Comparison of ENCODE assay signal across 20 cellular contexts in the genomic region with DNA sequence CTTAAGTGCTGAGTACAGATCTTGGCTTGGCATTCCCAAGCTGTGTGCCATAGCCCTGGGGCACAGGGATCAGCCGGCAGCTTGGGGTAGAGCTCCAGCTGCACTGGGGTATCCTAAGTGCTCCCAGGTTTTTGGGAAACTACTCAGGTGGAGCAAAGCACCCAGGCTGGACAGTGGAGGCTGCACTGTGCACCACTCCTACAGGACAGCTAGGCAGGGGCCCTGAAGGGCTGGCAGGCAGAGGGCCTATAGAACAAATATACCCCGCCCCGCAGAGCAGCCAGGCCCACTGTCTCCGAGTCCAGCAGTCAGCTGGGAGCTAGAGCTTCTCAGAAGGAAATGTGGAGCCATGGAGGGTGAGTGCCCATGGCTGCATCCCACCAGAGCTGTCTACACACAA.
DNase-seq lines count a peak whose midpoint lies in the region; ATAC-seq and TF ChIP-seq lines count a peak whose summit lies in the region.
"Had no signal": no experiment of that assay in that cellular context is flagged by ENCODE, and none has a peak within 500 bp of the region (broad histone marks: within the 10 kb centered on the region; RNA-seq: fewer than 3 reads in every experiment).

No MANE protein-coding gene starts in this region.

- H3K27ac ChIP-seq in IMR-90 (ENCODE audit: insufficient read depth, low read length) (no peak overlapping the region), neuronal stem cell (replicated peaks; ENCODE audit: low read length) (no peak overlapping the region), upper lobe of right lung (no peak overlapping the region)
- H3K27ac ChIP-seq: 22Rv1, BLaER1, C4-2B, GM23248 had no signal

- BruUV-seq in IMR-90 (replicated peaks; lab: Mats Ljungman, UMichigan) = no TSS peak

- H3K4me3 Mint-ChIP-seq in chondrocyte (ENCODE audit: unreplicated experiment) = no peak overlapping the region
- H3K4me3 Mint-ChIP-seq in WTC11 = no peak overlapping the region
- H3K4me3 Mint-ChIP-seq: B cell; CD4-positive, CD25-positive, alpha-beta regulatory T cell; CD8-positive, alpha-beta T cell; H9 had no signal

- no peak overlapping the region for H4K8ac ChIP-seq in IMR-90 (ENCODE audit: low read depth in 2 of 2, low read length in 2 of 2)
- no peak overlapping the region for H4K8ac ChIP-seq in neuronal stem cell (ENCODE audit: low read depth, low read length)

- H2AK5ac ChIP-seq in IMR-90 (ENCODE audit: low read depth, low read length) (no peak overlapping the region), neuronal stem cell (ENCODE audit: low read depth, low read length) (no peak overlapping the region)

- dilution Hi-C loops in IMR-90 (cut with HindIII; ENCODE audit: low sequenced_read_pairs, unreplicated experiment) = no loop called here

- H3K79me1 ChIP-seq in IMR-90 (ENCODE audit: low read depth in 1 of 2, low read length in 2 of 2) (no peaks in the 10 kb centered on the region), neuronal stem cell (ENCODE audit: low read depth, low read length) (no peaks in the 10 kb centered on the region)

- no peak overlapping the region for H2BK120ac ChIP-seq in IMR-90 (ENCODE audit: low read depth, low read length)
- no peak overlapping the region for H2BK120ac ChIP-seq in neuronal stem cell (ENCODE audit: low read depth, low read length)

- no peak overlapping the region for H2AFZ ChIP-seq in IMR-90 (replicated peaks; ENCODE audit: low read length, poor library complexity)
- H2AFZ ChIP-seq in neuronal stem cell (ENCODE audit: low read length) = peak overlapping the region; percentile 71
- H2AFZ ChIP-seq: GM23248 had no signal

- POLR2A ChIA-PET in IMR-90 (lab: Charles Lee; ENCODE audit: unreplicated experiment) (no interaction called here), WTC11 (lab: Charles Lee) (no interaction called here)

- H4K91ac ChIP-seq in IMR-90 (ENCODE audit: insufficient read depth, low read depth, low read length) (no peak overlapping the region), neuronal stem cell (ENCODE audit: low read depth, low read length, poor library complexity) (no peak overlapping the region)

- H2BK15ac ChIP-seq in IMR-90 (ENCODE audit: low read depth, low read length) (no peak overlapping the region), neuronal stem cell (ENCODE audit: low read length) (no peak overlapping the region)

- no CpG with 5 or more reads among the region's 4 CpGs for WGBS in IMR-90 (ENCODE audit: extremely low coverage in 2 of 2, insufficient read length in 1 of 2), 2 experiments
- no CpG with 5 or more reads among the region's 4 CpGs for WGBS in neuronal stem cell (ENCODE audit: extremely low coverage in 2 of 2, insufficient read length in 2 of 2, insufficient replicate concordance in 1 of 2), 2 donors

- ATAC-seq in IMR-90 (ENCODE audit: low read depth) (no peak), upper lobe of right lung (peak; percentile 36), WTC11 (no peak), GM19328 (IDR thresholded peaks at IDR 0.05; ENCODE audit: unreplicated experiment) (no peak)
- ATAC-seq: CD8-positive, alpha-beta T cell; HCT116 had no signal

- no peaks in the 10 kb centered on the region for H3K9me1 ChIP-seq in IMR-90 (ENCODE audit: insufficient read depth, low read length)

- TF ChIP-seq CTCF in IMR-90 (conservative IDR thresholded peaks at IDR 0.05; ENCODE audit: low read depth, low read length) (no peak), chondrocyte (IDR thresholded peaks at IDR 0.05) (no peak), upper lobe of right lung (IDR thresholded peaks at IDR 0.05) (no peak), WTC11 (IDR thresholded peaks at IDR 0.05) (no peak)

- no peaks in the 10 kb centered on the region; the same call in none of the 2 replicates for H3K4me1 ChIP-seq in IMR-90 (ENCODE audit: control insufficient read depth, insufficient read depth, low read length)
- peaks cover 0 to 2% of the 10 kb centered on the region in 2 donors for H3K4me1 ChIP-seq in neuronal stem cell (ENCODE audit: control insufficient read depth in 2 of 2, insufficient read depth in 1 of 2, low read depth in 1 of 2, low read length in 2 of 2)
- H3K4me1 ChIP-seq in upper lobe of right lung = no peaks in the 10 kb centered on the region
- H3K4me1 ChIP-seq: BLaER1, Caco-2 had no signal

- no peaks in the 10 kb centered on the region for H3K27me3 Mint-ChIP-seq in chondrocyte (ENCODE audit: low read depth)
- H3K27me3 Mint-ChIP-seq in WTC11 (ENCODE audit: low read depth) = no peaks in the 10 kb centered on the region
- H3K27me3 Mint-ChIP-seq: B cell; CD4-positive, CD25-positive, alpha-beta regulatory T cell had no signal

- H3K4me3 ChIP-seq in IMR-90 (ENCODE audit: insufficient read depth, low read depth, low read length) = no peak overlapping the region
- H3K4me3 ChIP-seq in neuronal stem cell (ENCODE audit: low read length in 2 of 2) = no peak overlapping the region
- no peak overlapping the region for H3K4me3 ChIP-seq in upper lobe of right lung
- H3K4me3 ChIP-seq: BLaER1, GM23248 had no signal

- H3K27me3 ChIP-seq in IMR-90 (ENCODE audit: control insufficient read depth, insufficient read depth, low read length) (no peaks in the 10 kb centered on the region), neuronal stem cell (ENCODE audit: control insufficient read depth in 3 of 3, insufficient read depth in 3 of 3, low read depth in 1 of 3, low read length in 3 of 3) (no peaks in the 10 kb centered on the region), upper lobe of right lung (no peaks in the 10 kb centered on the region)
- H3K27me3 ChIP-seq: BLaER1 had no signal

- no peak overlapping the region for H3K4me2 ChIP-seq in IMR-90 (ENCODE audit: low read depth, low read length)
- H3K4me2 ChIP-seq in neuronal stem cell (ENCODE audit: insufficient read depth, low read length, poor library complexity, severe bottlenecking) = no peak overlapping the region
- H3K4me2 ChIP-seq: BLaER1 had no signal

- H3K36me3 Mint-ChIP-seq in chondrocyte (ENCODE audit: low read depth) = no peaks in the 10 kb centered on the region
- peaks cover 2% of the 10 kb centered on the region; the same call in 1 of the 2 replicates for H3K36me3 Mint-ChIP-seq in WTC11
- H3K36me3 Mint-ChIP-seq: CD4-positive, CD25-positive, alpha-beta regulatory T cell; CD8-positive, alpha-beta T cell had no signal

- H2BK20ac ChIP-seq in IMR-90 (ENCODE audit: low read depth, low read length) = peak overlapping the region; percentile 42; the same call in 1 of the 2 replicates

- H3K9me3 ChIP-seq in IMR-90 (ENCODE audit: control insufficient read depth, insufficient read depth, low read length) (no peaks in the 10 kb centered on the region), neuronal stem cell (replicated peaks in 1 of 2; ENCODE audit: control insufficient read depth in 2 of 2, insufficient read depth in 1 of 2, low read depth in 1 of 2, low read length in 2 of 2) (peaks cover 0 to under 1% of the 10 kb centered on the region in 2 donors), upper lobe of right lung (no peaks in the 10 kb centered on the region)
- H3K9me3 ChIP-seq: BLaER1, Caco-2 had no signal

- CTCF ChIA-PET in IMR-90 (lab: Yijun Ruan, JAX) (no interaction called here), WTC11 (lab: Charles Lee) (no interaction called here)

- H4K5ac ChIP-seq in IMR-90 (ENCODE audit: low read depth, low read length) = no peak overlapping the region

- DNase-seq in IMR-90 = no peak
- peak; percentile 75 for DNase-seq in chondrocyte (ENCODE audit: low spot score)
- no peak for DNase-seq in neuronal stem cell (ENCODE audit: low spot score)
- no peak for DNase-seq in upper lobe of right lung
- no peak for DNase-seq in WTC11 (ENCODE audit: low spot score)
- no peak for DNase-seq in stimulated activated CD4-positive, alpha-beta T cell treated with anti-CD3 and anti-CD28 coated beads, Interleukin-1b, Interleukin-23, amount 100 ng/mL, for 48 hours
- DNase-seq: Caco-2; CD4-positive, CD25-positive, alpha-beta regulatory T cell; CD8-positive, alpha-beta T cell; DMS153; EL; GDM1; GM23248; H9 had no signal

- no peak overlapping the region for H3K27ac Mint-ChIP-seq in chondrocyte (ENCODE audit: unreplicated experiment)
- no peak overlapping the region for H3K27ac Mint-ChIP-seq in WTC11
- H3K27ac Mint-ChIP-seq: B cell; CD4-positive, CD25-positive, alpha-beta regulatory T cell; CD8-positive, alpha-beta T cell; H9 had no signal

- no peak overlapping the region for H2BK12ac ChIP-seq in neuronal stem cell (ENCODE audit: low read length)

- H3K14ac ChIP-seq in IMR-90 (replicated peaks; ENCODE audit: low read depth, low read length) = no peak overlapping the region
- no peak overlapping the region for H3K14ac ChIP-seq in neuronal stem cell (ENCODE audit: low read length)

- H3K9ac ChIP-seq in IMR-90 (ENCODE audit: low read depth, low read length) (no peak overlapping the region), neuronal stem cell (ENCODE audit: low read depth, low read length, poor library complexity) (no peak overlapping the region)
- H3K9ac ChIP-seq: BLaER1, GM23248 had no signal

- no peak overlapping the region for H3K56ac ChIP-seq in IMR-90 (ENCODE audit: extremely low read depth, insufficient read depth, low read length)

- intact Hi-C loops in IMR-90 (cut with micrococcal nuclease) = no loop called here
- intact Hi-C loops in upper lobe of right lung (cut with DNase I) = no loop called here

- TF ChIP-seq POLR2A in IMR-90 (IDR thresholded peaks at IDR 0.05; ENCODE audit: low read depth, low read length) = no peak

- H3K9me3 Mint-ChIP-seq in chondrocyte (ENCODE audit: low read depth) = peaks cover 6% of the 10 kb centered on the region
- peaks cover 7% of the 10 kb centered on the region for H3K9me3 Mint-ChIP-seq in WTC11
- H3K9me3 Mint-ChIP-seq: H9 had no signal

- H2BK5ac ChIP-seq in IMR-90 (ENCODE audit: low read depth, low read length, poor library complexity, severe bottlenecking) (no peak overlapping the region), neuronal stem cell (ENCODE audit: low read length) (no peak overlapping the region)

- H3K23ac ChIP-seq in IMR-90 (ENCODE audit: low read depth, low read length) (no peak overlapping the region), neuronal stem cell (ENCODE audit: low read depth, low read length, poor library complexity) (no peak overlapping the region)

- H3K36me3 ChIP-seq in IMR-90 (ENCODE audit: control insufficient read depth, insufficient read depth, low read length) = no peaks in the 10 kb centered on the region
- no peaks in the 10 kb centered on the region for H3K36me3 ChIP-seq in neuronal stem cell (replicated peaks in 1 of 2; ENCODE audit: control insufficient read depth in 2 of 2, insufficient read depth in 2 of 2, low read length in 2 of 2)
- H3K36me3 ChIP-seq in upper lobe of right lung = no peaks in the 10 kb centered on the region
- H3K36me3 ChIP-seq: BLaER1 had no signal

- in situ Hi-C loops in IMR-90 (cut with MboI; ENCODE audit: low sequenced_read_pairs) = no loop called here

- H3K4ac ChIP-seq in IMR-90 (ENCODE audit: low read depth, low read length) (0 out of 2 replicates have a peak overlapping the region, but pooled peaks have one; percentile 12), neuronal stem cell (ENCODE audit: low read length) (no peak overlapping the region)

- no peak for TF ChIP-seq RAD21 in IMR-90 (IDR thresholded peaks at IDR 0.05; ENCODE audit: low read length)

- H4K20me1 ChIP-seq in IMR-90 (ENCODE audit: insufficient read depth, low read length) = no peaks in the 10 kb centered on the region
- H4K20me1 ChIP-seq: BLaER1 had no signal

- no peak overlapping the region for H3K18ac ChIP-seq in IMR-90 (ENCODE audit: low read depth, low read length)
- H3K18ac ChIP-seq in neuronal stem cell (ENCODE audit: low read length) = no peak overlapping the region

- H2AK9ac ChIP-seq in IMR-90 (replicated peaks; ENCODE audit: low read depth, low read length, poor library complexity) = no peak overlapping the region

- H3K4me1 Mint-ChIP-seq in chondrocyte (ENCODE audit: low read depth) (peaks cover 24% of the 10 kb centered on the region), WTC11 (peaks cover 20% of the 10 kb centered on the region)
- H3K4me1 Mint-ChIP-seq: B cell; CD4-positive, CD25-positive, alpha-beta regulatory T cell had no signal
